In genomic region chr1:220956861-220957605, GRCh38 we compare ENCODE assay signal across 10 cellular contexts.
A peak's percentile ranks its signal among the peaks of the same experiment; 100 is the strongest.
DNase-seq lines count a peak whose midpoint lies in the region; ATAC-seq and TF ChIP-seq lines count a peak whose summit lies in the region.
"Had no signal": no experiment of that assay in that cellular context is flagged by ENCODE, and none has a peak within 500 bp of the region (broad histone marks: within the 10 kb centered on the region; RNA-seq: fewer than 3 reads in every experiment).

No MANE protein-coding gene starts in this region.

- peaks cover 54% of the 10 kb centered on the region for H3F3A ChIP-seq in GM23248 (ENCODE audit: insufficient read depth)

- in situ Hi-C loops in GM23248 (cut with MboI) (no loop called here), ACHN (cut with HindIII; ENCODE audit: low pct_ligation_motif_present, low pct_unique_long_range_greater_than_20kb, low sequenced_read_pairs) (no loop called here)

- peak overlapping the region; percentile 39 for H3K4me3 ChIP-seq in GM23248
- H3K4me3 ChIP-seq in RWPE2 (ENCODE audit: severe bottlenecking) = no peak overlapping the region
- H3K4me3 ChIP-seq in skeletal muscle tissue (ENCODE audit: low read length in 3 of 3) = no peak overlapping the region
- no peak overlapping the region for H3K4me3 ChIP-seq in effector memory CD4-positive, alpha-beta T cell (ENCODE audit: insufficient read depth, low read depth, low read length, poor library complexity, severe bottlenecking)
- H3K4me3 ChIP-seq: esophagus muscularis mucosa had no signal

- H3K4me1 ChIP-seq in GM23248 (ENCODE audit: insufficient read depth) (peaks cover 70% of the 10 kb centered on the region), RWPE2 (ENCODE audit: insufficient read depth, poor library complexity, severe bottlenecking) (no peaks in the 10 kb centered on the region), skeletal muscle tissue (ENCODE audit: control insufficient read depth in 3 of 3, insufficient read depth in 3 of 3, low read length in 3 of 3) (no peaks in the 10 kb centered on the region)
- no peaks in the 10 kb centered on the region for H3K4me1 ChIP-seq in effector memory CD4-positive, alpha-beta T cell (ENCODE audit: control insufficient read depth, insufficient read depth, low read length, poor library complexity, severe bottlenecking)
- H3K4me1 ChIP-seq: esophagus muscularis mucosa had no signal

- peak; percentile 63; the same call in 1 of the 3 replicates for ATAC-seq in RWPE2 (ENCODE audit: low read depth)

- TF ChIP-seq CTCF in RWPE2 (IDR thresholded peaks at IDR 0.05; ENCODE audit: poor library complexity, severe bottlenecking) = no peak

- no peaks in the 10 kb centered on the region for H4K20me1 ChIP-seq in GM23248 (ENCODE audit: insufficient read depth)

- WGBS in GM23248 (ENCODE audit: low coverage in 1 of 2, low lambda C conversion rate in 2 of 2, missing lambda C conversion rate in 2 of 2), 2 experiments = 0 to 1% methylated on average over 4 of the region's 4 CpGs

- no peaks in the 10 kb centered on the region for H3K79me2 ChIP-seq in GM23248 (ENCODE audit: insufficient read depth)

- DNase-seq in GM23248 (peak; percentile 99), RWPE2 (ENCODE audit: low spot score) (no peak), fibroblast of the conjunctiva (ENCODE audit: low read depth) (peak; percentile 81), activated T-cell treated with anti-CD3 and anti-CD28 coated beads for 4 hours (no peak), NCI-H1092 treated with DMSO at 0.1 percent for 48 hours (lab: John Stamatoyannopoulos, UW) (no peak), ACHN (no peak)
- no peak for DNase-seq in effector memory CD4-positive, alpha-beta T cell
- DNase-seq: activated gamma-delta T cell had no signal

- peak overlapping the region; percentile 80 for H3K9ac ChIP-seq in GM23248
- H3K9ac ChIP-seq in skeletal muscle tissue (ENCODE audit: low read depth in 1 of 3, low read length in 3 of 3) = no peak overlapping the region

- peak overlapping the region; percentile 83 for H3K4me2 ChIP-seq in GM23248 (ENCODE audit: unreplicated experiment)

- H3K36me3 ChIP-seq in GM23248 (ENCODE audit: low read depth) (no peaks in the 10 kb centered on the region), RWPE2 (ENCODE audit: low read depth) (no peaks in the 10 kb centered on the region), skeletal muscle tissue (ENCODE audit: control insufficient read depth in 3 of 3, insufficient read depth in 3 of 3, low read length in 3 of 3) (no peaks in the 10 kb centered on the region)
- no peaks in the 10 kb centered on the region for H3K36me3 ChIP-seq in effector memory CD4-positive, alpha-beta T cell (ENCODE audit: control insufficient read depth, insufficient read depth, low read length)
- H3K36me3 ChIP-seq: esophagus muscularis mucosa had no signal

- no peaks in the 10 kb centered on the region for H3K27me3 ChIP-seq in GM23248 (replicated peaks; ENCODE audit: insufficient read depth)
- no peaks in the 10 kb centered on the region for H3K27me3 ChIP-seq in RWPE2 (ENCODE audit: insufficient read depth, poor library complexity, severe bottlenecking)
- H3K27me3 ChIP-seq in skeletal muscle tissue (ENCODE audit: control insufficient read depth in 3 of 3, insufficient read depth in 3 of 3, low read length in 3 of 3) = no peaks in the 10 kb centered on the region
- H3K27me3 ChIP-seq in effector memory CD4-positive, alpha-beta T cell (replicated peaks; ENCODE audit: control insufficient read depth, insufficient read depth, low read length, poor library complexity, severe bottlenecking) = no peaks in the 10 kb centered on the region
- H3K27me3 ChIP-seq: esophagus muscularis mucosa had no signal

- 0 out of 2 replicates have a peak overlapping the region, but pooled peaks have one; percentile 14 for H2AFZ ChIP-seq in GM23248

- H3K27ac ChIP-seq in GM23248 (peak overlapping the region; percentile 96), RWPE2 (ENCODE audit: poor library complexity, severe bottlenecking) (no peak overlapping the region), skeletal muscle tissue (ENCODE audit: low read depth, low read length) (peak overlapping the region; percentile 8)
- no peak overlapping the region for H3K27ac ChIP-seq in effector memory CD4-positive, alpha-beta T cell (ENCODE audit: insufficient read depth, low read length, poor library complexity, severe bottlenecking)
- H3K27ac ChIP-seq: esophagus muscularis mucosa had no signal

- H3K9me3 ChIP-seq in GM23248 (ENCODE audit: low read depth) (no peaks in the 10 kb centered on the region), RWPE2 (ENCODE audit: severe bottlenecking) (no peaks in the 10 kb centered on the region), skeletal muscle tissue (ENCODE audit: control insufficient read depth in 3 of 3, low read length in 3 of 3) (no peaks in the 10 kb centered on the region)
- no peaks in the 10 kb centered on the region for H3K9me3 ChIP-seq in effector memory CD4-positive, alpha-beta T cell (ENCODE audit: control insufficient read depth, low read length)
- H3K9me3 ChIP-seq: esophagus muscularis mucosa had no signal

- 0 out of 2 replicates have a peak, but pooled peaks cover 4% of the 10 kb centered on the region for H3K9me2 ChIP-seq in GM23248 (ENCODE audit: insufficient read depth)

Comparison
In these comparisons a context has a peak if more than half of its experiments do, and no peak if none do; other contexts are left out.
1. DNase-seq: peak in GM23248 (single experiment) and fibroblast of the conjunctiva (single experiment); none in RWPE2 (single experiment), activated T-cell treated with anti-CD3 and anti-CD28 coated beads for 4 hours (single experiment), NCI-H1092 treated with DMSO at 0.1 percent for 48 hours (single experiment), effector memory CD4-positive, alpha-beta T cell (0 of 3) and ACHN (single experiment).
2. H3K27ac ChIP-seq: peak in GM23248 (single experiment) and skeletal muscle tissue (single experiment); none in RWPE2 (single experiment) and effector memory CD4-positive, alpha-beta T cell (single experiment).